8 cellular contexts compared by ENCODE assay signal in the genomic region with DNA sequence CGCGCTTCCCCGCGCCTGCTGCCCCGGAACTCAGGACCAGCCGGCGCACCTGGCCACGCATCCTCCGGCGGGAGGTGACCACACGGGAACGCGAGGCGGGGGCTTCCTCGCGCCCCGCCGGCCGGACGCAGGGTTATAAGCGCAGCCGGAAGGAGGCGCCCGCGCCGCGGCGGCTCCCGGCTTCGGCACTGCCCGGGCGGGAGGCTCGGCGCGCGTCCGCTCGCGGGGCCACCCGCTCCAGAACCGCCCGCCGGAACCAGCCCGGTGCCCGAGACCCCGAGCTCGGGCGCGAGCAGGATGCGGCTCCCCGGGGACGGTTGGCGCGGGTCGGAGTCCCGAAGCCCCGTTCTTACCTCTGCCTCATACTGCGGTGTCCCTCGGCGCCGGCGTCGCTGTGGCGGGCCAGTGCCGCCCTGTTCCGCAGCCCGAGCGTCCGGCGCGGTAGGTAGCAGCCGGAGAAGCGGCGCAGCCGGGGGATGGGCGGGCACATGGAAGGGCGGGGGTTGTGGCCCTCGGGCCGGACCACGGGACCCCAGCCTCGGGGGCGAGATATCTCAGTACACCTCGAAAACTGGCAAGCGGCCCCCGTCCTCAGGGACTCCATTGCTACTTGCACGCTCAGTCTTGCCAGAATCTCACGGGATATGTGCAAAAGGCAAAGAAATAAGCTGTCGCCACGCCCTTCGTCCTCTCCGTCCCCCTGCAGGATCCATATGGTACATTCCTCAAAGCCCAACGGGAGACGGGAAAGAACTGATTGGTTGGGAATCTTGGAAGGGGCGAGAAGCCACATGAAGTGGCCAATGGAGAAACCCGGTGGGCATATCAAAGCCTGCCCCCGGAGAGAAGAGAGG. TPM values are rescaled to one million over a fixed set of nuclear protein-coding genes. Genes with fewer than 3 reads are reported as not detected.
DNase-seq lines count a peak whose midpoint lies in the region; ATAC-seq and TF ChIP-seq lines count a peak whose summit lies in the region.

No MANE protein-coding gene starts in this region.

- H4K20me1 ChIP-seq in Loucy (ENCODE audit: insufficient read depth, low read length, poor library complexity, severe bottlenecking) (peaks cover 27% of the 10 kb centered on the region), fibroblast of lung (ENCODE audit: control insufficient read depth, extremely low read depth, insufficient read depth, low read length) (no peaks in the 10 kb centered on the region)

- peak overlapping the region; percentile 99 for H3K27ac Mint-ChIP-seq in stimulated activated naive B cell treated with anti-CD40 and anti-IgM and Interleukin-4, amounts not matched to agents 10 μg/mL and 1 μg/mL and 100 μg/mL, for 72 hours

- H3K4me3 ChIP-seq in Loucy (ENCODE audit: low read length, poor library complexity, severe bottlenecking) (peak overlapping the region; percentile 82), fibroblast of lung (replicated peaks in 1 of 4; ENCODE audit: control extremely low read depth in 1 of 4, insufficient read depth in 1 of 4, low read depth in 3 of 4, low read length in 4 of 4) (peak overlapping the region; percentile 56 to 81 (median 73)), muscle layer of duodenum (ENCODE audit: low read depth in 1 of 2, low read length in 2 of 2) (peak overlapping the region; percentile 69 to 81)

- H3K27me3 ChIP-seq in Loucy (ENCODE audit: insufficient read depth, low read length, poor library complexity, severe bottlenecking) (no peaks in the 10 kb centered on the region), fibroblast of lung (ENCODE audit: control insufficient read depth, insufficient read depth, low read length) (no peaks in the 10 kb centered on the region), muscle layer of duodenum (ENCODE audit: low read depth, low read length) (no peaks in the 10 kb centered on the region)

- CTCF ChIA-PET in RWPE1 (lab: Yijun Ruan, JAX): interaction anchor here (0.6 to 2.5 kb wide), 4 partner anchors 22 to 75 kb away, joined by 3 to 7 read pairs (median 4); no protein-coding TSS in a partner anchor

- TF ChIP-seq CTCF in GM12874 (IDR thresholded peaks at IDR 0.05; ENCODE audit: insufficient read depth, low read depth, low read length) (peak; percentile 67), Loucy (conservative IDR thresholded peaks at IDR 0.05; ENCODE audit: low read length) (peak; percentile 46), RWPE1 (conservative IDR thresholded peaks at IDR 0.05; ENCODE audit: low read depth) (peak; percentile 76), fibroblast of lung (conservative IDR thresholded peaks at IDR 0.05 in 1 of 2, IDR thresholded peaks at IDR 0.05 in 1 of 2; ENCODE audit: low read depth in 1 of 2, low read length in 2 of 2) (peak in 1 of 2 donors; percentile 42)

- no peaks in the 10 kb centered on the region for H3K27me3 Mint-ChIP-seq in stimulated activated naive B cell treated with anti-CD40 and anti-IgM and Interleukin-4, amounts not matched to agents 10 μg/mL and 1 μg/mL and 100 μg/mL, for 72 hours

- H3K9me3 ChIP-seq in Loucy (ENCODE audit: insufficient read depth, low read depth, low read length): no peaks in the 10 kb centered on the region
- H3K9me3 ChIP-seq in fibroblast of lung (ENCODE audit: control insufficient read depth, insufficient read depth, low read depth, low read length): no peaks in the 10 kb centered on the region
- H3K9me3 ChIP-seq in muscle layer of duodenum (ENCODE audit: control insufficient read depth in 1 of 2, low read length in 2 of 2): no peaks in the 10 kb centered on the region

- POLR2A ChIA-PET in RWPE1 (lab: Yijun Ruan, JAX; ENCODE audit: low non-redundant PET): interaction anchor here (1.0 kb wide), 1 partner anchor 76 kb away, joined by 3 read pairs; no protein-coding TSS in a partner anchor

- peak overlapping the region; percentile 87 to 90 for H3K4me3 Mint-ChIP-seq in stimulated activated naive B cell treated with anti-CD40 and anti-IgM and Interleukin-4, amounts not matched to agents 10 μg/mL and 1 μg/mL and 100 μg/mL, for 72 hours

- no peaks in the 10 kb centered on the region for H3K36me3 ChIP-seq in Loucy (ENCODE audit: insufficient read depth, low read length)
- peaks cover 1% of the 10 kb centered on the region for H3K36me3 ChIP-seq in fibroblast of lung (ENCODE audit: control insufficient read depth, insufficient read depth, low read length)
- no peaks in the 10 kb centered on the region for H3K36me3 ChIP-seq in muscle layer of duodenum (ENCODE audit: control insufficient read depth in 1 of 2, insufficient read depth in 2 of 2, low read length in 2 of 2)

- H3F3A ChIP-seq in Loucy (ENCODE audit: low read depth): no peaks in the 10 kb centered on the region

- ATAC-seq in stimulated activated naive B cell treated with anti-CD40 and anti-IgM and Interleukin-4, amounts not matched to agents 10 μg/mL and 1 μg/mL and 100 μg/mL, for 72 hours (replicated peaks): peak; percentile 69 to 75
- no peak for ATAC-seq in HG02571 (IDR thresholded peaks at IDR 0.05; ENCODE audit: unreplicated experiment)

- peak overlapping the region; percentile 83 for H3K4me2 ChIP-seq in Loucy (ENCODE audit: low read depth, low read length, poor library complexity, severe bottlenecking)
- peak overlapping the region; percentile 81 for H3K4me2 ChIP-seq in fibroblast of lung (ENCODE audit: extremely low read depth, insufficient read depth, low read length)

- H3K4me1 ChIP-seq in Loucy (ENCODE audit: insufficient read depth, low read length, poor library complexity, severe bottlenecking) (peaks cover 29% of the 10 kb centered on the region), fibroblast of lung (ENCODE audit: control insufficient read depth, extremely low read depth, insufficient read depth, low read length) (no peaks in the 10 kb centered on the region), muscle layer of duodenum (ENCODE audit: control insufficient read depth in 1 of 2, insufficient read depth in 2 of 2, low read length in 2 of 2) (peaks cover 0 to 19% of the 10 kb centered on the region in 2 donors)

- DNase-seq in RWPE1 (ENCODE audit: low spot score) (peak; percentile 98), fibroblast of lung (ENCODE audit: low read depth in 2 of 2) (peak; percentile 98 to 99)
- peak; percentile 54 for DNase-seq in activated effector memory CD4-positive, alpha-beta T cell treated with Interleukin-2 at 50 U/mL for 16 hours
- peak; percentile 85 for DNase-seq in stimulated activated naive B cell treated with anti-CD40 and anti-IgM and Interleukin-4, amounts not matched to agents 10 μg/mL and 1 μg/mL and 100 μg/mL, for 72 hours

- no peaks in the 10 kb centered on the region for H3K9me2 ChIP-seq in Loucy (replicated peaks; ENCODE audit: low read depth, low read length)

- H3K79me2 ChIP-seq in Loucy (ENCODE audit: insufficient read depth, low read length): peaks cover 45% of the 10 kb centered on the region
- H3K79me2 ChIP-seq in fibroblast of lung (ENCODE audit: control insufficient read depth, insufficient read depth, low read length): peaks cover 25% of the 10 kb centered on the region

- peaks cover 9 to 36% of the 10 kb centered on the region in 2 donors for H3K36me3 Mint-ChIP-seq in stimulated activated naive B cell treated with anti-CD40 and anti-IgM and Interleukin-4, amounts not matched to agents 10 μg/mL and 1 μg/mL and 100 μg/mL, for 72 hours

- peaks cover 46 to 89% of the 10 kb centered on the region in 2 donors for H3K4me1 Mint-ChIP-seq in stimulated activated naive B cell treated with anti-CD40 and anti-IgM and Interleukin-4, amounts not matched to agents 10 μg/mL and 1 μg/mL and 100 μg/mL, for 72 hours

- H3K27ac ChIP-seq in RWPE1 (peak overlapping the region; percentile 93), fibroblast of lung (ENCODE audit: insufficient read depth, low read length) (peak overlapping the region; percentile 90), muscle layer of duodenum (ENCODE audit: low read length) (peak overlapping the region; percentile 90)

- no peaks in the 10 kb centered on the region for H3K9me3 Mint-ChIP-seq in stimulated activated naive B cell treated with anti-CD40 and anti-IgM and Interleukin-4, amounts not matched to agents 10 μg/mL and 1 μg/mL and 100 μg/mL, for 72 hours

- H2AFZ ChIP-seq in Loucy (ENCODE audit: low read length) (peak overlapping the region; percentile 89), fibroblast of lung (ENCODE audit: low read length) (peak overlapping the region; percentile 69)

- peak overlapping the region; percentile 66 for H3K9ac ChIP-seq in Loucy (ENCODE audit: low read depth, low read length, poor library complexity, severe bottlenecking)
- H3K9ac ChIP-seq in fibroblast of lung (ENCODE audit: insufficient read depth, low read length): peak overlapping the region; percentile 74

RNA-seq across cellular contexts. Expression of a gene that starts 23.1 kb away (rescaled TPM):
- total RNA-seq in fibroblast of lung: 12.1 and 22.6 TPM in 2 replicates
- 10.8 and 19.2 TPM in 2 replicates for polyA plus RNA-seq in fibroblast of lung
- 15.0 and 18.4 TPM in 2 replicates for polyA plus RNA-seq in fibroblast of lung (2012)
- polyA minus RNA-seq in fibroblast of lung (ENCODE audit: low replicate concordance): 33.1 and 45.2 TPM in 2 replicates
